ENCODE assay signal across 15 cellular contexts in genomic region chr11:68509105-68509504, GRCh38. TPM values are rescaled to one million over a fixed set of nuclear protein-coding genes. Genes with fewer than 3 reads are reported as not detected.
DNase-seq lines count a peak whose midpoint lies in the region; ATAC-seq and TF ChIP-seq lines count a peak whose summit lies in the region.
"Had no signal": no experiment of that assay in that cellular context is flagged by ENCODE, and none has a peak within 500 bp of the region (broad histone marks: within the 10 kb centered on the region; RNA-seq: fewer than 3 reads in every experiment).

No MANE protein-coding gene starts in this region.

- no peaks in the 10 kb centered on the region for H3K27me3 ChIP-seq in NT2/D1 (ENCODE audit: insufficient read depth, insufficient read length)
- H3K27me3 ChIP-seq in gastrocnemius medialis = no peaks in the 10 kb centered on the region
- H3K27me3 ChIP-seq: stomach had no signal

- no peak overlapping the region for H3K4me3 Mint-ChIP-seq in activated T-cell treated with anti-CD3 and anti-CD28 coated beads, Interleukin-2, amount 50 U/mL, for 72 hours
- H3K4me3 Mint-ChIP-seq in nephron progenitor cell = no peak overlapping the region
- H3K4me3 Mint-ChIP-seq: activated naive CD4-positive, alpha-beta T cell treated with anti-CD3 and anti-CD28 coated beads, Interleukin-2, amount 10 ng/mL, durations not matched to agents 7 days and 5 days had no signal

- no peak for DNase-seq in activated T-cell treated with anti-CD3 and anti-CD28 coated beads, Interleukin-2, amount 50 U/mL, for 72 hours
- no peak for DNase-seq in activated T-cell treated with anti-CD3 and anti-CD28 coated beads for 4 hours
- peak; percentile 6 for DNase-seq in NT2/D1 (ENCODE audit: low read depth, low spot score)
- peak; percentile 65 for DNase-seq in fibroblast of peridontal ligament (ENCODE audit: extremely low read depth)
- DNase-seq in gastrocnemius medialis = no peak
- DNase-seq in retina = no peak
- DNase-seq in nephron progenitor cell = no peak
- DNase-seq: 8988T; activated naive CD4-positive, alpha-beta T cell treated with anti-CD3 and anti-CD28 coated beads, Interleukin-2, amount 10 ng/mL, durations not matched to agents 7 days and 5 days; COR-L47; hypothalamus; NCI-H1694 treated with DMSO at 0.1 percent for 48 hours; stomach had no signal

- in situ Hi-C loops in gastrocnemius medialis (cut with MboI; ENCODE audit: low sequenced_read_pairs in 4 of 4) = no loop called here

- peak overlapping the region; percentile 14 to 53 (median 48) for H3K27ac ChIP-seq in gastrocnemius medialis
- H3K27ac ChIP-seq: parathyroid adenoma had no signal

- H3K4me1 ChIP-seq in NT2/D1 (ENCODE audit: insufficient read depth, insufficient read length) (no peaks in the 10 kb centered on the region), gastrocnemius medialis (peaks cover 81 to 87% of the 10 kb centered on the region in 2 donors)

- H3K9me3 ChIP-seq in NT2/D1 (ENCODE audit: insufficient read depth, low read length) (no peaks in the 10 kb centered on the region), gastrocnemius medialis (no peaks in the 10 kb centered on the region)
- H3K9me3 ChIP-seq: stomach had no signal

- H3K4me3 ChIP-seq in NT2/D1 (ENCODE audit: insufficient read length, low read depth) = no peak overlapping the region
- H3K4me3 ChIP-seq in gastrocnemius medialis = no peak overlapping the region
- H3K4me3 ChIP-seq: stomach had no signal

- H3K27me3 Mint-ChIP-seq in activated T-cell treated with anti-CD3 and anti-CD28 coated beads, Interleukin-2, amount 50 U/mL, for 72 hours (ENCODE audit: low read depth) = no peaks in the 10 kb centered on the region
- no peaks in the 10 kb centered on the region for H3K27me3 Mint-ChIP-seq in nephron progenitor cell (ENCODE audit: low read depth, poor library complexity)
- H3K27me3 Mint-ChIP-seq: activated naive CD4-positive, alpha-beta T cell treated with anti-CD3 and anti-CD28 coated beads, Interleukin-2, amount 10 ng/mL, durations not matched to agents 7 days and 5 days had no signal

- H3K9ac ChIP-seq in NT2/D1 (ENCODE audit: insufficient read length, low read depth) = no peak overlapping the region
- H3K9ac ChIP-seq: parathyroid adenoma had no signal

- ATAC-seq in activated T-cell treated with anti-CD3 and anti-CD28 coated beads, Interleukin-2, amount 50 U/mL, for 72 hours (replicated peaks in 1 of 2) = no peak
- ATAC-seq in gastrocnemius medialis (no peak), GM19463 (IDR thresholded peaks at IDR 0.05; ENCODE audit: unreplicated experiment) (no peak)

- H3K36me3 Mint-ChIP-seq in activated T-cell treated with anti-CD3 and anti-CD28 coated beads, Interleukin-2, amount 50 U/mL, for 72 hours (ENCODE audit: insufficient read depth in 2 of 2) = peaks cover 1 to 4% of the 10 kb centered on the region in 2 donors
- H3K36me3 Mint-ChIP-seq in nephron progenitor cell (ENCODE audit: low read depth) = peaks cover 50% of the 10 kb centered on the region

- peaks cover 11% of the 10 kb centered on the region for H3K36me3 ChIP-seq in NT2/D1 (ENCODE audit: insufficient read depth, insufficient read length, low read length)
- H3K36me3 ChIP-seq in gastrocnemius medialis = no peaks in the 10 kb centered on the region

- TF ChIP-seq CTCF in gastrocnemius medialis (IDR thresholded peaks at IDR 0.05 in 4 of 5, conservative IDR thresholded peaks at IDR 0.05 in 1 of 5) (no peak), nephron progenitor cell (IDR thresholded peaks at IDR 0.05) (no peak)

- peaks cover 67% of the 10 kb centered on the region for H3K4me1 Mint-ChIP-seq in activated T-cell treated with anti-CD3 and anti-CD28 coated beads, Interleukin-2, amount 50 U/mL, for 72 hours (ENCODE audit: low read depth)
- peaks cover 39% of the 10 kb centered on the region for H3K4me1 Mint-ChIP-seq in nephron progenitor cell

- TF ChIP-seq POLR2A in gastrocnemius medialis (IDR thresholded peaks at IDR 0.05) = no peak

- H3K27ac Mint-ChIP-seq in activated T-cell treated with anti-CD3 and anti-CD28 coated beads, Interleukin-2, amount 50 U/mL, for 72 hours = peak overlapping the region; percentile 11
- H3K27ac Mint-ChIP-seq in nephron progenitor cell = no peak overlapping the region
- H3K27ac Mint-ChIP-seq: activated naive CD4-positive, alpha-beta T cell treated with anti-CD3 and anti-CD28 coated beads, Interleukin-2, amount 10 ng/mL, durations not matched to agents 7 days and 5 days had no signal

- no peaks in the 10 kb centered on the region for H3K9me3 Mint-ChIP-seq in activated T-cell treated with anti-CD3 and anti-CD28 coated beads, Interleukin-2, amount 50 U/mL, for 72 hours
- no peaks in the 10 kb centered on the region for H3K9me3 Mint-ChIP-seq in nephron progenitor cell
- H3K9me3 Mint-ChIP-seq: activated naive CD4-positive, alpha-beta T cell treated with anti-CD3 and anti-CD28 coated beads, Interleukin-2, amount 10 ng/mL, durations not matched to agents 7 days and 5 days had no signal

- intact Hi-C loops in gastrocnemius medialis (cut with DNase I; ENCODE audit: low total_unique reads) = no loop called here

RNA-seq across cellular contexts. Expression of gene PPP6R3, which starts 48.6 kb away (rescaled TPM):
- 100 to 1,000 TPM; 111 to 128 TPM for total RNA-seq in activated T-cell treated with anti-CD3 and anti-CD28 coated beads, Interleukin-2, amount 50 U/mL, for 72 hours
- 100 to 1,000 TPM in 3 of 4 donors, 10 to 100 TPM in 1; 77.3 to 196 (median 133) TPM for total RNA-seq in gastrocnemius medialis

Comparison
In these comparisons a context has a peak if more than half of its experiments do, and no peak if none do; other contexts are left out.
1. DNase-seq: peak in NT2/D1 (single experiment) and fibroblast of peridontal ligament (single experiment); none in activated T-cell treated with anti-CD3 and anti-CD28 coated beads, Interleukin-2, amount 50 U/mL, for 72 hours (0 of 2), activated T-cell treated with anti-CD3 and anti-CD28 coated beads for 4 hours (single experiment), gastrocnemius medialis (0 of 2), retina (single experiment) and nephron progenitor cell (single experiment).